12 cellular contexts compared by ENCODE assay signal in the genomic region with DNA sequence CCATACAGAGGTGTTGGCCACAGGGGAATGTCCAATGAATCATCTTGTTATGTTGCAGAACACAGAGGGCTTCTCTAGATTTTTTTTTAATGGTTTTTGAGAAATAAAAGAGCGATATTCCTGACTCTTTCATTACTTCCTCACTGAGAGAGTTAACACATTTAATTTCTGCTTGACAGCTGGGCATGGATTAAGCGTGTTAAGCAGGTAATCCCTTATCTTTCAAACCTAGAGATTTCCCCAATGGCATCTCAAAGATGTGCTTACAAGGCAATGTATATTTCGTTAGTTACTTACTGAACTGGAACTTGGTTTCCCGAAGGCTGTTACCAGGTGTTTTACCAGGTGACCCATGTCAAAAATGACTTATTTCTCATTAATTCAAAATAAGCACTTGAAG.
A peak's percentile ranks its signal among the peaks of the same experiment; 100 is the strongest.
DNase-seq lines count a peak whose midpoint lies in the region.
"Had no signal": no experiment of that assay in that cellular context is flagged by ENCODE, and none has a peak within 500 bp of the region (broad histone marks: within the 10 kb centered on the region; RNA-seq: fewer than 3 reads in every experiment).

No MANE protein-coding gene starts in this region.

- peak; percentile 39 for DNase-seq in D341Med (ENCODE audit: low spot score)
- DNase-seq in NCI-H524 (lab: John Stamatoyannopoulos, UW), result peak; percentile 77 to 91
- DNase-seq in NCI-H82 treated with DMSO at 0.1 percent for 48 hours (lab: John Stamatoyannopoulos, UW; ENCODE audit: unreplicated experiment), result peak; percentile 67
- no peak for DNase-seq in glomerular visceral epithelial cell (ENCODE audit: extremely low spot score)
- no peak for DNase-seq in DMS114 treated with DMSO at 0.1 percent for 48 hours (lab: John Stamatoyannopoulos, UW; ENCODE audit: unreplicated experiment)
- no peak for DNase-seq in stimulated activated naive CD4-positive, alpha-beta T cell treated with Interleukin-2 at 50 U/mL for 16 hours (lab: John Stamatoyannopoulos, UW)
- DNase-seq: Caco-2; CD4-positive, CD25-positive, alpha-beta regulatory T cell; CD8-positive, alpha-beta T cell; DMS153; DND-41; GM23248 had no signal

Comparison
In these comparisons a context has a peak if more than half of its experiments do, and no peak if none do; other contexts are left out.
1. DNase-seq: peak in D341Med (single experiment), NCI-H524 (2 of 2) and NCI-H82 treated with DMSO at 0.1 percent for 48 hours (single experiment); none in glomerular visceral epithelial cell (single experiment), DMS114 treated with DMSO at 0.1 percent for 48 hours (single experiment) and stimulated activated naive CD4-positive, alpha-beta T cell treated with Interleukin-2 at 50 U/mL for 16 hours (single experiment).